In genomic region chr7:130493275-130493868, GRCh38 we compare ENCODE assay signal across 7 cellular contexts. TPM values are rescaled to one million over a fixed set of nuclear protein-coding genes. Genes with fewer than 3 reads are reported as not detected.
DNase-seq lines count a peak whose midpoint lies in the region; FAIRE-seq and TF ChIP-seq lines count a peak whose summit lies in the region.

No MANE protein-coding gene starts in this region.

- in situ Hi-C loops in GM13976 (cut with MboI; ENCODE audit: low sequenced_read_pairs, unreplicated experiment): loop anchor here (25.0 kb wide), 1 partner anchor 431 kb away; the partner anchor contains the start of genes KLHDC10 and ZC3HC1

- no peak overlapping the region for H3K9ac ChIP-seq in rectal smooth muscle tissue (ENCODE audit: low read length)

- H3K27me3 ChIP-seq in rectal smooth muscle tissue (ENCODE audit: control insufficient read depth, insufficient read depth, low read length): no peaks in the 10 kb centered on the region

- no peak overlapping the region for H3K4me3 Mint-ChIP-seq in activated CD4-positive, alpha-beta T cell treated with anti-CD3 and anti-CD28 coated beads, Interleukin-2, amount 10 ng/mL, durations not matched to agents 24 days and 14 days

- H3K36me3 ChIP-seq in rectal smooth muscle tissue (ENCODE audit: control insufficient read depth, insufficient read depth, low read length): no peaks in the 10 kb centered on the region

- H3K9me3 Mint-ChIP-seq in activated CD4-positive, alpha-beta T cell treated with anti-CD3 and anti-CD28 coated beads, Interleukin-2, amount 10 ng/mL, durations not matched to agents 24 days and 14 days: no peaks in the 10 kb centered on the region

- DNase-seq in GM13976 (ENCODE audit: low spot score) (peak; percentile 15), OCI-M1 (lab: John Stamatoyannopoulos, UW) (peak; percentile 39), fibroblast of the aortic adventitia (ENCODE audit: low read depth) (peak; percentile 20), urothelium cell line (ENCODE audit: low spot score) (no peak), NAMALWA (ENCODE audit: low spot score) (no peak)
- DNase-seq in activated CD4-positive, alpha-beta T cell treated with anti-CD3 and anti-CD28 coated beads, Interleukin-2, amount 10 ng/mL, durations not matched to agents 24 days and 14 days: no peak

- intact Hi-C loops in activated CD4-positive, alpha-beta T cell treated with anti-CD3 and anti-CD28 coated beads, Interleukin-2, amount 10 ng/mL, durations not matched to agents 24 days and 14 days (cut with micrococcal nuclease): loop anchor here (5.0 kb wide), 2 partner anchors 251 to 711 kb away; no protein-coding TSS in a partner anchor

- no peak for TF ChIP-seq CTCF in GM13976 (IDR thresholded peaks at IDR 0.05; ENCODE audit: borderline replicate concordance, control extremely low read depth, extremely low read depth, insufficient read depth, missing control alignments)
- no peak for TF ChIP-seq CTCF in fibroblast of the aortic adventitia (IDR thresholded peaks at IDR 0.05; ENCODE audit: insufficient read depth, low read length)

- peaks cover 5% of the 10 kb centered on the region for H3K4me1 ChIP-seq in rectal smooth muscle tissue (ENCODE audit: control insufficient read depth, insufficient read depth, low read length)

- H3K4me1 Mint-ChIP-seq in activated CD4-positive, alpha-beta T cell treated with anti-CD3 and anti-CD28 coated beads, Interleukin-2, amount 10 ng/mL, durations not matched to agents 24 days and 14 days: peaks cover 7% of the 10 kb centered on the region

- FAIRE-seq in urothelium cell line (lab: Jason Lieb, UNC): no peak

- H3K27ac ChIP-seq in rectal smooth muscle tissue (ENCODE audit: low read depth, low read length): no peak overlapping the region

- H3K27me3 Mint-ChIP-seq in activated CD4-positive, alpha-beta T cell treated with anti-CD3 and anti-CD28 coated beads, Interleukin-2, amount 10 ng/mL, durations not matched to agents 24 days and 14 days: peaks cover 57% of the 10 kb centered on the region

- H3K36me3 Mint-ChIP-seq in activated CD4-positive, alpha-beta T cell treated with anti-CD3 and anti-CD28 coated beads, Interleukin-2, amount 10 ng/mL, durations not matched to agents 24 days and 14 days (ENCODE audit: low read depth): peaks cover 5% of the 10 kb centered on the region

- no peak overlapping the region for H3K27ac Mint-ChIP-seq in activated CD4-positive, alpha-beta T cell treated with anti-CD3 and anti-CD28 coated beads, Interleukin-2, amount 10 ng/mL, durations not matched to agents 24 days and 14 days

- H3K4me3 ChIP-seq in fibroblast of the aortic adventitia (ENCODE audit: low read depth, low read length) (peak overlapping the region; percentile 69), rectal smooth muscle tissue (ENCODE audit: low read length) (peak overlapping the region; percentile 64)

RNA-seq across cellular contexts. Expression of gene MEST, which starts 1.5 kb away (rescaled TPM):
- 63.0 and 236 TPM in 2 replicates for total RNA-seq in fibroblast of the aortic adventitia (ENCODE audit: low replicate concordance)
- 4.1 and 5.8 TPM in 2 replicates for total RNA-seq in activated CD4-positive, alpha-beta T cell treated with anti-CD3 and anti-CD28 coated beads, Interleukin-2, amount 10 ng/mL, durations not matched to agents 24 days and 14 days

RNA-seq across cellular contexts. Expression of gene CEP41, which starts 52.6 kb away (rescaled TPM):
- 16.1 and 21.6 TPM in 2 replicates for total RNA-seq in fibroblast of the aortic adventitia (ENCODE audit: low replicate concordance)
- 14.3 and 16.7 TPM in 2 replicates for total RNA-seq in activated CD4-positive, alpha-beta T cell treated with anti-CD3 and anti-CD28 coated beads, Interleukin-2, amount 10 ng/mL, durations not matched to agents 24 days and 14 days

Comparison
In these comparisons a context has a peak if more than half of its experiments do, and no peak if none do; other contexts are left out.
1. DNase-seq: peak in GM13976 (single experiment), OCI-M1 (single experiment) and fibroblast of the aortic adventitia (single experiment); none in urothelium cell line (single experiment), activated CD4-positive, alpha-beta T cell treated with anti-CD3 and anti-CD28 coated beads, Interleukin-2, amount 10 ng/mL, durations not matched to agents 24 days and 14 days (single experiment) and NAMALWA (single experiment).